Comparison of ENCODE assay signal across 21 cellular contexts in genomic region chr3:133633439-133633838, GRCh38. TPM values are rescaled to one million over a fixed set of nuclear protein-coding genes. Genes with fewer than 3 reads are reported as not detected.
A peak's percentile ranks its signal among the peaks of the same experiment; 100 is the strongest.
DNase-seq lines count a peak whose midpoint lies in the region; ATAC-seq, FAIRE-seq and TF ChIP-seq lines count a peak whose summit lies in the region.
"Had no signal": no experiment of that assay in that cellular context is flagged by ENCODE, and none has a peak within 500 bp of the region (broad histone marks: within the 10 kb centered on the region; RNA-seq: fewer than 3 reads in every experiment).

No MANE protein-coding gene starts in this region.

- H3K79me2 ChIP-seq in hepatocyte: peaks cover 5% of the 10 kb centered on the region
- peaks cover 60% of the 10 kb centered on the region for H3K79me2 ChIP-seq in MM.1S (ENCODE audit: low read length)

- ATAC-seq in HG03045 (IDR thresholded peaks at IDR 0.05; ENCODE audit: unreplicated experiment): no peak
- ATAC-seq: A549 had no signal

- TF ChIP-seq CTCF in hepatocyte (IDR thresholded peaks at IDR 0.05; ENCODE audit: poor library complexity): no peak
- no peak for TF ChIP-seq CTCF in liver (IDR thresholded peaks at IDR 0.05; ENCODE audit: low read depth, low read length, missing input control)
- no peak for TF ChIP-seq CTCF in MM.1S (IDR thresholded peaks at IDR 0.05; ENCODE audit: low read length)

- H3K36me3 ChIP-seq in hepatocyte (replicated peaks; ENCODE audit: insufficient read depth, low read depth): no peaks in the 10 kb centered on the region
- peaks cover 2 to 13% (median 10%) of the 10 kb centered on the region in 4 donors for H3K36me3 ChIP-seq in liver (ENCODE audit: control insufficient read depth in 4 of 4, insufficient read depth in 3 of 4, low read depth in 1 of 4, low read length in 3 of 4)
- peaks cover 4 to 6% of the 10 kb centered on the region in 2 donors for H3K36me3 ChIP-seq in small intestine (ENCODE audit: control insufficient read depth in 2 of 2, insufficient read depth in 2 of 2, low read length in 2 of 2)
- H3K36me3 ChIP-seq in MM.1S (replicated peaks; ENCODE audit: insufficient read depth, low read length): peaks cover 26% of the 10 kb centered on the region

- no peak for FAIRE-seq in small intestine (lab: Jason Lieb, UNC)
- FAIRE-seq: A549, GM12891, GM19239, H1, HTR-8/SVneo had no signal

- H3K27me3 ChIP-seq in hepatocyte (no peaks in the 10 kb centered on the region), liver (ENCODE audit: control insufficient read depth in 4 of 4, insufficient read depth in 4 of 4, low read length in 3 of 4) (no peaks in the 10 kb centered on the region), small intestine (ENCODE audit: control insufficient read depth in 2 of 2, insufficient read depth in 2 of 2, low read length in 2 of 2) (no peaks in the 10 kb centered on the region), MM.1S (replicated peaks; ENCODE audit: insufficient read depth, low read length) (no peaks in the 10 kb centered on the region)

- no peak for TF ChIP-seq RAD21 in liver (IDR thresholded peaks at IDR 0.05)

- H3K9ac ChIP-seq in liver (ENCODE audit: low read depth in 1 of 2, low read length in 2 of 2) (no peak overlapping the region), MM.1S (ENCODE audit: low read length) (no peak overlapping the region)

- H3K9me3 ChIP-seq in hepatocyte (ENCODE audit: low read depth): no peaks in the 10 kb centered on the region
- H3K9me3 ChIP-seq in liver (ENCODE audit: control insufficient read depth in 4 of 4, low read length in 3 of 4): no peaks in the 10 kb centered on the region
- H3K9me3 ChIP-seq in small intestine (ENCODE audit: control insufficient read depth, low read depth): no peaks in the 10 kb centered on the region
- no peaks in the 10 kb centered on the region for H3K9me3 ChIP-seq in MM.1S (replicated peaks; ENCODE audit: insufficient read depth, low read length)
- H3K9me3 ChIP-seq: A549 had no signal

- no peaks in the 10 kb centered on the region for H3K9me2 ChIP-seq in hepatocyte (replicated peaks; ENCODE audit: insufficient read depth)
- H3K9me2 ChIP-seq in MM.1S (replicated peaks; ENCODE audit: insufficient read depth, low read length): no peaks in the 10 kb centered on the region

- WGBS in hepatocyte (ENCODE audit: low lambda C conversion rate, missing lambda C conversion rate): 79% methylated on average over 4 of the region's 4 CpGs
- 65% methylated on average over 4 of the region's 4 CpGs for WGBS in liver
- WGBS in small intestine, 3 donors: 53 to 80% (median 54%) methylated on average over 4 of the region's 4 CpGs

- no peak overlapping the region for H3K4me3 ChIP-seq in hepatocyte
- no peak overlapping the region for H3K4me3 ChIP-seq in liver (ENCODE audit: low read depth in 1 of 3, low read length in 3 of 3)
- H3K4me3 ChIP-seq in small intestine (ENCODE audit: low read depth in 1 of 2, low read length in 2 of 2): no peak overlapping the region
- H3K4me3 ChIP-seq in MM.1S (ENCODE audit: low read length): no peak overlapping the region
- H3K4me3 ChIP-seq: A549 had no signal

- H4K20me1 ChIP-seq in hepatocyte (ENCODE audit: insufficient read depth, poor library complexity, severe bottlenecking) (no peaks in the 10 kb centered on the region), MM.1S (ENCODE audit: insufficient read depth, low read length) (no peaks in the 10 kb centered on the region)

- H2AFZ ChIP-seq in hepatocyte (no peak overlapping the region), MM.1S (ENCODE audit: low read length) (no peak overlapping the region)

- peak; percentile 3 for DNase-seq in HuH-7 (ENCODE audit: low spot score)
- DNase-seq in hepatocyte (ENCODE audit: low spot score): peak; percentile 22
- DNase-seq in small intestine: peak; percentile 66
- no peak for DNase-seq in DMS 273 treated with DMSO at 0.1 percent for 48 hours (lab: John Stamatoyannopoulos, UW)
- no peak for DNase-seq in MM.1S
- DNase-seq in A172 (ENCODE audit: low spot score): no peak
- DNase-seq: AML-193; CD4-positive, alpha-beta T cell; DMS53; DND-41; EL; HCEC 1CT; KG1 had no signal

- H3K27ac ChIP-seq in hepatocyte (peak overlapping the region; percentile 74), liver (ENCODE audit: low read depth in 1 of 2, low read length in 2 of 2) (no peak overlapping the region), small intestine (ENCODE audit: low read depth in 1 of 2, low read length in 1 of 2) (no peak overlapping the region), MM.1S (ENCODE audit: low read length) (no peak overlapping the region)
- H3K27ac ChIP-seq: A549, C4-2B had no signal

- no peaks in the 10 kb centered on the region for H3F3A ChIP-seq in MM.1S (ENCODE audit: insufficient read depth, low read length)

- no peaks in the 10 kb centered on the region for H3K4me1 ChIP-seq in hepatocyte (ENCODE audit: insufficient read depth)
- H3K4me1 ChIP-seq in liver (ENCODE audit: control insufficient read depth in 4 of 4, insufficient read depth in 4 of 4, low read length in 3 of 4): no peaks in the 10 kb centered on the region
- H3K4me1 ChIP-seq in small intestine (ENCODE audit: control insufficient read depth in 2 of 2, insufficient read depth in 1 of 2, low read depth in 1 of 2, low read length in 1 of 2): no peaks in the 10 kb centered on the region
- H3K4me1 ChIP-seq in MM.1S (ENCODE audit: low read length): no peaks in the 10 kb centered on the region

- H3K4me2 ChIP-seq in hepatocyte (no peak overlapping the region), MM.1S (ENCODE audit: low read depth, low read length) (no peak overlapping the region)
- H3K4me2 ChIP-seq: A549 had no signal

TF ChIP-seq in liver, 16 proteins besides CTCF, POLR2A, EP300 and RAD21:
- no peak for TF ChIP-seq FOXA2 (IDR thresholded peaks at IDR 0.05)
- peak; percentile 39 to 72 for TF ChIP-seq HNF4A (conservative IDR thresholded peaks at IDR 0.05)

RNA-seq across cellular contexts. Expression of gene TOPBP1, which starts 28.3 kb away (rescaled TPM):
- total RNA-seq in hepatocyte (27.1 and 29.0 TPM in 2 replicates), liver (10 to 100 TPM; 13.6 to 22.9 TPM)
- polyA plus RNA-seq in hepatocyte (8.0 and 8.3 TPM in 2 replicates), liver (1 to 10 TPM; 3.3 to 3.8 TPM), small intestine (10 to 100 TPM in 1 of 3 donors, 1 to 10 TPM in 2; 7.8 to 11.4 (median 9.2) TPM)
- total RNA-seq in A172 (2014; rRNA removed; shearing (Covaris generic)): 70.8 and 73.0 TPM in 2 replicates

RNA-seq across cellular contexts. Expression of gene CDV3, which starts 60.0 kb away (rescaled TPM):
- total RNA-seq in hepatocyte (223 and 243 TPM in 2 replicates), liver (10 to 100 TPM; 64.0 to 82.6 TPM)
- polyA plus RNA-seq in hepatocyte (96.2 and 97.6 TPM in 2 replicates), liver (10 to 100 TPM; 37.5 to 42.1 TPM), small intestine (10 to 100 TPM; 43.2 to 60.0 (median 59.0) TPM)
- 239 and 271 TPM in 2 replicates for total RNA-seq in A172 (2014; rRNA removed; shearing (Covaris generic))

Comparison
In these comparisons a context has a peak if more than half of its experiments do, and no peak if none do; other contexts are left out.
1. DNase-seq: peak in HuH-7 (single experiment), hepatocyte (single experiment) and small intestine (single experiment); none in DMS 273 treated with DMSO at 0.1 percent for 48 hours (single experiment), MM.1S (single experiment) and A172 (single experiment).